8 cellular contexts compared by ENCODE assay signal in the genomic region with DNA sequence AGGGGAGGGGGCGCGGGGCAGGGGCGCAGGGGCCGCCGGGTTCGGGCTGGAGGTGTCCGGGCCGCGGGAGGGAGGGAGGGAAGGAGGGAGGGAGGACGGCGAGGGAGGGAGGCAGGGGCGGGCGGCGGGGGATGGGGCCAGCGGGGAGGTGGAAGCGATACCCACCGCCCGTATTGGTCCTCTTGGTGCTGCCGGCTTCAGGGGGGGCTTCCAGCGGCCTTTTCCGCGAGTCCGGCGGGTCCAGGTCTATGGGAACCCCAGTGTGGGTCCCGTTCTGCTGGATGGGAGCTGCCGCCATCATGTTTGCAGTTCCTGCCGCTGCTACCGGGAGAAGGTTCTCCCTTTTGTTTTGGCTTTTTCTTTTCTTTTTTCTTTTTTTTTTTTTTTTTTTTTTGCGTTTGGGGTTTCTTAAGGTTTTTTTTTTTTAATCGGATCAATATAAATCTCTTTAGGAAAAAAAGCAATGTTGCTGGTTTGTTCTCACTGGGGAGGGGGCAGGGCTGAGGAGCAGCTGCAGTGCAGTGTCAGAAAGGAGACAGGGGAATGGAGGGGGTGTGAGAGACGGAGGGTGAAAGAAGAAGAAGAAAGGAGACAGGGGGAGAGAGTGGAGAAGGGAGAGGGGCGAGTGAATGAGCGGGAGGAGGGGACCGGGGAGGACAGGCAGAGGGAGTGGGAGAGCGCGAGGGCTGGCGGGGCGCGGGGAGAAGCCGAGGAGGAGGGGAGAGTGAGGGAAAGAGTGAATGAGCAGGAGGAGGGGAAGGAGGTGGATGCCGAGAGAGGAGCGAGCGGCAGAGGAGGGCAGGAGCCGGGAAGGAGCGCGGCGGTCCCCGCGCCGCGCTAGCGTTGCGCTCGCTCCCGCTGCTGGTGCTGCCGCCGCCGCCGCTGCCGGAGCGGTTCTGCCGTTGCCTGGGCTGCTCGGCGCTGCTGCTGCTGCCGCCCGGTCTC. TPM values are rescaled to one million over a fixed set of nuclear protein-coding genes. Genes with fewer than 3 reads are reported as not detected.
DNase-seq lines count a peak whose midpoint lies in the region; ATAC-seq and TF ChIP-seq lines count a peak whose summit lies in the region.

A gene with protein sequence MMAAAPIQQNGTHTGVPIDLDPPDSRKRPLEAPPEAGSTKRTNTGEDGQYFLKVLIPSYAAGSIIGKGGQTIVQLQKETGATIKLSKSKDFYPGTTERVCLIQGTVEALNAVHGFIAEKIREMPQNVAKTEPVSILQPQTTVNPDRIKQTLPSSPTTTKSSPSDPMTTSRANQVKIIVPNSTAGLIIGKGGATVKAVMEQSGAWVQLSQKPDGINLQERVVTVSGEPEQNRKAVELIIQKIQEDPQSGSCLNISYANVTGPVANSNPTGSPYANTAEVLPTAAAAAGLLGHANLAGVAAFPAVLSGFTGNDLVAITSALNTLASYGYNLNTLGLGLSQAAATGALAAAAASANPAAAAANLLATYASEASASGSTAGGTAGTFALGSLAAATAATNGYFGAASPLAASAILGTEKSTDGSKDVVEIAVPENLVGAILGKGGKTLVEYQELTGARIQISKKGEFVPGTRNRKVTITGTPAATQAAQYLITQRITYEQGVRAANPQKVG (minus strand): TSS at position 898 of the 945 bp plus-strand sequence. CDS start 597 bp downstream, at position 301.

- H3K27me3 ChIP-seq in heart right ventricle (peaks cover 0 to 44% (median 0%) of the 10 kb centered on the region in 7 donors), ovary (no peaks in the 10 kb centered on the region)

- H3K4me1 Mint-ChIP-seq in activated T-helper 1 cell treated with anti-CD3 and anti-CD28 coated beads, Interleukin-12 subunit alpha, Interleukin-12 subunit beta, Interleukin-2, Interleukin-4 antibody, amounts not matched to agents 30 ng/mL and 10 ng/mL and 1 ng/mL, durations not matched to agents 14 hours and 24 hours and 36 hours (ENCODE audit: low read depth), result no peaks in the 10 kb centered on the region

- peak within 1 kb of the TSS; percentile 33 to 88 (median 78) for H3K27ac ChIP-seq in heart right ventricle
- H3K27ac ChIP-seq in ovary, result peak within 1 kb of the TSS; percentile 82 to 91

- no peaks in the 10 kb centered on the region for H3K9me3 Mint-ChIP-seq in activated T-helper 1 cell treated with anti-CD3 and anti-CD28 coated beads, Interleukin-12 subunit alpha, Interleukin-12 subunit beta, Interleukin-2, Interleukin-4 antibody, amounts not matched to agents 30 ng/mL and 10 ng/mL and 1 ng/mL, durations not matched to agents 14 hours and 24 hours and 36 hours

- H3K9me3 ChIP-seq in heart right ventricle (no peaks in the 10 kb centered on the region), ovary (no peaks in the 10 kb centered on the region)

- H3K4me3 Mint-ChIP-seq in activated T-helper 1 cell treated with anti-CD3 and anti-CD28 coated beads, Interleukin-12 subunit alpha, Interleukin-12 subunit beta, Interleukin-2, Interleukin-4 antibody, amounts not matched to agents 30 ng/mL and 10 ng/mL and 1 ng/mL, durations not matched to agents 14 hours and 24 hours and 36 hours, result peak within 1 kb of the TSS; percentile 39

- peak; percentile 62 for DNase-seq in DMS153 (lab: John Stamatoyannopoulos, UW)
- no peak for DNase-seq in activated T-helper 1 cell treated with anti-CD3 and anti-CD28 coated beads, Interleukin-12 subunit alpha, Interleukin-12 subunit beta, Interleukin-2, Interleukin-4 antibody, amounts not matched to agents 30 ng/mL and 10 ng/mL and 1 ng/mL, durations not matched to agents 14 hours and 24 hours and 36 hours (ENCODE audit: low spot score)
- peak; percentile 19 to 24 for DNase-seq in heart right ventricle
- peak; percentile 30 to 66 (median 57) for DNase-seq in ovary

- TF ChIP-seq CTCF in heart right ventricle (IDR thresholded peaks at IDR 0.05) (no peak), ovary (IDR thresholded peaks at IDR 0.05) (no peak)

- H3K4me3 ChIP-seq in heart right ventricle, result peak within 1 kb of the TSS; percentile 44 to 75 (median 64)
- H3K4me3 ChIP-seq in ovary, result peak within 1 kb of the TSS; percentile 76

- peak; percentile 40 for TF ChIP-seq POLR2A in ovary (IDR thresholded peaks at IDR 0.05)

- 1% methylated on average over 45 to 66 of the region's 66 CpGs for WGBS in heart right ventricle, 2 donors
- 1 to 2% (median 1%) methylated on average over 57 to 66 of the region's 66 CpGs for WGBS in ovary, 3 donors

- peak within 1 kb of the TSS; percentile 23 for H3K27ac Mint-ChIP-seq in activated T-helper 1 cell treated with anti-CD3 and anti-CD28 coated beads, Interleukin-12 subunit alpha, Interleukin-12 subunit beta, Interleukin-2, Interleukin-4 antibody, amounts not matched to agents 30 ng/mL and 10 ng/mL and 1 ng/mL, durations not matched to agents 14 hours and 24 hours and 36 hours

- ATAC-seq in heart right ventricle (peak; percentile 43 to 84 (median 58)), GM19397 (IDR thresholded peaks at IDR 0.05; ENCODE audit: unreplicated experiment) (no peak), GM18873 (IDR thresholded peaks at IDR 0.05; ENCODE audit: low FRiP score, unreplicated experiment) (no peak), GM18867 (IDR thresholded peaks at IDR 0.05; ENCODE audit: unreplicated experiment) (no peak)

- TF ChIP-seq EP300 in Ishikawa (IDR thresholded peaks at IDR 0.05; ENCODE audit: borderline replicate concordance) (no peak), ovary (IDR thresholded peaks at IDR 0.05) (no peak)

- intact Hi-C loops in activated T-helper 1 cell treated with anti-CD3 and anti-CD28 coated beads, Interleukin-12 subunit alpha, Interleukin-12 subunit beta, Interleukin-2, Interleukin-4 antibody, amounts not matched to agents 30 ng/mL and 10 ng/mL and 1 ng/mL, durations not matched to agents 14 hours and 24 hours and 36 hours (cut with micrococcal nuclease), result no loop called here
- intact Hi-C loops in heart right ventricle (cut with DNase I) (loop anchor here in 1 of 10 donors (10.0 kb wide), 1 partner anchor 203 kb away; no protein-coding TSS in a partner anchor), ovary (cut with DNase I) (no loop called here)

- peaks cover 0 to 10% (median 0%) of the 10 kb centered on the region in 9 donors for H3K4me1 ChIP-seq in heart right ventricle
- H3K4me1 ChIP-seq in ovary (ENCODE audit: insufficient read depth), result no peaks in the 10 kb centered on the region

- H3K36me3 ChIP-seq in heart right ventricle (no peaks in the 10 kb centered on the region), ovary (no peaks in the 10 kb centered on the region)

- TF ChIP-seq RAD21 in Ishikawa (IDR thresholded peaks at IDR 0.05; ENCODE audit: low read depth), result no peak

- H3K27me3 Mint-ChIP-seq in activated T-helper 1 cell treated with anti-CD3 and anti-CD28 coated beads, Interleukin-12 subunit alpha, Interleukin-12 subunit beta, Interleukin-2, Interleukin-4 antibody, amounts not matched to agents 30 ng/mL and 10 ng/mL and 1 ng/mL, durations not matched to agents 14 hours and 24 hours and 36 hours (ENCODE audit: insufficient read depth), result peaks cover 26% of the 10 kb centered on the region

- no peaks in the 10 kb centered on the region for H3K36me3 Mint-ChIP-seq in activated T-helper 1 cell treated with anti-CD3 and anti-CD28 coated beads, Interleukin-12 subunit alpha, Interleukin-12 subunit beta, Interleukin-2, Interleukin-4 antibody, amounts not matched to agents 30 ng/mL and 10 ng/mL and 1 ng/mL, durations not matched to agents 14 hours and 24 hours and 36 hours (ENCODE audit: low read depth)

TF ChIP-seq in Ishikawa, 13 proteins besides CTCF, POLR2A, EP300 and RAD21:
- no peak for TF ChIP-seq CREB1 (IDR thresholded peaks at IDR 0.05; ENCODE audit: low read depth)
- peak; percentile 39; the same call in 1 of the 2 replicates for TF ChIP-seq YY1 (IDR thresholded peaks at IDR 0.05; ENCODE audit: low read depth)

RNA-seq across cellular contexts. Expression of the gene that starts here (rescaled TPM):
- total RNA-seq in activated T-helper 1 cell treated with anti-CD3 and anti-CD28 coated beads, Interleukin-12 subunit alpha, Interleukin-12 subunit beta, Interleukin-2, Interleukin-4 antibody, amounts not matched to agents 30 ng/mL and 10 ng/mL and 1 ng/mL, durations not matched to agents 14 hours and 24 hours and 36 hours, result 0.13 TPM in 1 of 2 replicates, not detected in the other
- total RNA-seq in heart right ventricle (1 to 10 TPM; 1.3 to 8.9 (median 3.2) TPM), ovary (1 to 10 TPM; 3.9 to 9.8 (median 7.4) TPM)
- polyA plus RNA-seq in heart right ventricle (1 to 10 TPM; 4.5 to 7.3 TPM), ovary (10 to 100 TPM in 1 of 2 donors, 1 to 10 TPM in 1; 4.0 to 11.7 TPM)

Comparison
In these comparisons a context has a peak if more than half of its experiments do, and no peak if none do; other contexts are left out.
1. ATAC-seq: peak in heart right ventricle (8 of 8); none in GM19397 (single experiment), GM18873 (single experiment) and GM18867 (single experiment).